Comparison of ENCODE assay signal across 30 cellular contexts in the genomic region with DNA sequence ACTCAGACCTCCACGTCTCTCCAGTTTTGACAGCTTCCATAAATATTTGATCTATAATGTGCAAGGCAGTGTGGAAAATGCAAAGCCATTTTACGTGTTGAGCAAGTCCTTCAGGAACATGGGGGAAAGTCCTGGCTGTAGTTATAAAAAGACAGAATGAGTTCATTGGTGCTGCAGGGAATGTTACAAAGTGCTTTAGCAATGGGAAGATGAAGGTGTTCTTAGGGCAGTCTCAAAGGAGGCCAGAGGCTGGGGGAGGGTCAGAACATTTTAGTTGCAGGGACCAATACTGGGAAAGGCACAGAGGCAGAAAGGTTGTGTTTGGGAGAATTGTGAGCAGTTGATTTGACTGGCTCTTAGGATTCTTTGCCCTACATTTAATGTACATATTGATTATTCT.
"Had no signal": no experiment of that assay in that cellular context is flagged by ENCODE, and none has a peak within 500 bp of the region (broad histone marks: within the 10 kb centered on the region; RNA-seq: fewer than 3 reads in every experiment).

No MANE protein-coding gene starts in this region.

- H3K36me3 Mint-ChIP-seq: activated naive CD4-positive, alpha-beta T cell treated with anti-CD3 and anti-CD28 coated beads, Interleukin-2, amount 10 ng/mL, durations not matched to agents 7 days and 5 days had no signal

- H3K27me3 Mint-ChIP-seq: activated naive CD4-positive, alpha-beta T cell treated with anti-CD3 and anti-CD28 coated beads, Interleukin-2, amount 10 ng/mL, durations not matched to agents 7 days and 5 days; effector memory CD8-positive, alpha-beta T cell had no signal

- H3K4me3 Mint-ChIP-seq: activated naive CD4-positive, alpha-beta T cell treated with anti-CD3 and anti-CD28 coated beads, Interleukin-2, amount 10 ng/mL, durations not matched to agents 7 days and 5 days; activated T-helper 1 cell treated with anti-CD3 and anti-CD28 coated beads, Interleukin-12 subunit alpha, Interleukin-12 subunit beta, Interleukin-2, Interleukin-4 antibody, amounts not matched to agents 30 ng/mL and 10 ng/mL and 1 ng/mL, durations not matched to agents 14 hours and 24 hours and 36 hours; effector memory CD8-positive, alpha-beta T cell; T-helper 2 cell treated with Interferon-gamma antibody and Interleukin-4, amounts not matched to agents 5 μg/mL and 100 μg/mL, for 36 hours had no signal

- H3K4me3 ChIP-seq: gastroesophageal sphincter, lung, pancreas, skin epidermis, testis, transverse colon, uterus had no signal

- H3K36me3 ChIP-seq: brain microvascular endothelial cell, gastroesophageal sphincter, pancreas, transverse colon, uterus had no signal

- H3K27ac Mint-ChIP-seq: activated naive CD4-positive, alpha-beta T cell treated with anti-CD3 and anti-CD28 coated beads, Interleukin-2, amount 10 ng/mL, durations not matched to agents 7 days and 5 days; activated T-helper 1 cell treated with anti-CD3 and anti-CD28 coated beads, Interleukin-12 subunit alpha, Interleukin-12 subunit beta, Interleukin-2, Interleukin-4 antibody, amounts not matched to agents 30 ng/mL and 10 ng/mL and 1 ng/mL, durations not matched to agents 14 hours and 24 hours and 36 hours; effector memory CD8-positive, alpha-beta T cell; T-helper 2 cell treated with Interferon-gamma antibody and Interleukin-4, amounts not matched to agents 5 μg/mL and 100 μg/mL, for 36 hours had no signal

- H3K27me3 ChIP-seq: brain microvascular endothelial cell, gastroesophageal sphincter, pancreas, testis, transverse colon, uterus had no signal

- H3K27ac ChIP-seq: brain microvascular endothelial cell, gastroesophageal sphincter, pancreas, skin epidermis, testis, transverse colon, uterus had no signal

- H3K4me1 Mint-ChIP-seq: activated naive CD4-positive, alpha-beta T cell treated with anti-CD3 and anti-CD28 coated beads, Interleukin-2, amount 10 ng/mL, durations not matched to agents 7 days and 5 days had no signal

- H3K9me3 ChIP-seq: gastroesophageal sphincter, pancreas, testis, transverse colon, uterus had no signal

- H3K9me3 Mint-ChIP-seq: activated naive CD4-positive, alpha-beta T cell treated with anti-CD3 and anti-CD28 coated beads, Interleukin-2, amount 10 ng/mL, durations not matched to agents 7 days and 5 days; activated T-helper 1 cell treated with anti-CD3 and anti-CD28 coated beads, Interleukin-12 subunit alpha, Interleukin-12 subunit beta, Interleukin-2, Interleukin-4 antibody, amounts not matched to agents 30 ng/mL and 10 ng/mL and 1 ng/mL, durations not matched to agents 14 hours and 24 hours and 36 hours; effector memory CD8-positive, alpha-beta T cell; T-helper 2 cell treated with Interferon-gamma antibody and Interleukin-4, amounts not matched to agents 5 μg/mL and 100 μg/mL, for 36 hours had no signal

- DNase-seq: activated CD4-positive, alpha-beta T cell treated with anti-CD3 and anti-CD28 coated beads for 4 hours; activated CD4-positive, alpha-beta T cell treated with anti-CD3 and anti-CD28 coated beads, Interleukin-2, amount 50 U/mL, for 4 hours; activated CD4-positive, CD25-positive, alpha-beta regulatory T cell; activated gamma-delta T cell; activated naive CD4-positive, alpha-beta T cell treated with anti-CD3 and anti-CD28 coated beads, Interleukin-2, amount 10 ng/mL, durations not matched to agents 7 days and 5 days; activated T-cell treated with anti-CD3 and anti-CD28 coated beads for 4 hours; amniotic stem cell; brain microvascular endothelial cell; caudate nucleus; cortex of kidney; effector memory CD8-positive, alpha-beta T cell; head of caudate nucleus; hippocampal formation; kidney; nucleus accumbens; pancreas; stimulated activated CD4-positive, alpha-beta T cell treated with anti-CD3 and anti-CD28 coated beads, Interleukin-12 subunit alpha, Interleukin-12 subunit beta, amount 100 ng/mL, for 4 hours; stimulated activated CD4-positive, alpha-beta T cell treated with anti-CD3 and anti-CD28 coated beads, Interleukin-4, amount 100 ng/mL, for 1 hour; stimulated activated naive CD8-positive, alpha-beta T cell treated with anti-CD3 and anti-CD28 coated beads, Interleukin-15, Interleukin-2, amounts not matched to agents 100 U/mL and 50 U/mL, for 24 hours; T-helper 1 cell; testis; transverse colon; uterus had no signal

- H3K4me1 ChIP-seq: gastroesophageal sphincter, pancreas, testis, uterus had no signal

- ATAC-seq: effector memory CD8-positive, alpha-beta T cell; gastroesophageal sphincter; left lobe of liver; pancreas; sciatic nerve; stimulated activated naive CD8-positive, alpha-beta T cell treated with anti-CD3 and anti-CD28 coated beads, Interleukin-15, Interleukin-2, amounts not matched to agents 100 U/mL and 50 U/mL, for 24 hours had no signal
